In the genomic region with DNA sequence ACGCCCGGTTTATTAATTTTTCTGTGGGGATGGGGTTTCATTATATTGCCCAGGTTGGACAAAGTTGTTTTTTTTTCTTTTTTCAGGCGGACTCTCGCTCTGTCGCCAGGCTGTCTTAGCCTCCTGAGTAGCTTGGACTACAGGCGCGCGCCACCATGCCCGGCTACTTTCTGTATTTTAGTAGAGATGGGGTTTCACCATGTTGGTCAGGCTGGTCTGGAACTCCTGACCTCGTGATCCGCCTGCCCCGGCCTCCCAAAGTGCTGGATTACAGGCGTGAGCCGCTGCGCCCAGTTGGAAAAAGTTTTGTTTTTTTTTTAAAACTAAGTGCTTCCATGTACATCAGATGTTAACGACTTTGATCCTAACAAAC, we compare ENCODE assay signal across 8 cellular contexts. TPM values are rescaled to one million over a fixed set of nuclear protein-coding genes. Genes with fewer than 3 reads are reported as not detected.
DNase-seq lines count a peak whose midpoint lies in the region; TF ChIP-seq lines count a peak whose summit lies in the region.

No MANE protein-coding gene starts in this region.

- peaks cover 27% of the 10 kb centered on the region for H3K36me3 Mint-ChIP-seq in activated CD4-positive, alpha-beta memory T cell treated with anti-CD3 and anti-CD28 coated beads for 36 hours

- H3K27ac Mint-ChIP-seq in activated CD4-positive, alpha-beta memory T cell treated with anti-CD3 and anti-CD28 coated beads for 36 hours = peak overlapping the region; percentile 99

- H3K4me1 Mint-ChIP-seq in activated CD4-positive, alpha-beta memory T cell treated with anti-CD3 and anti-CD28 coated beads for 36 hours (ENCODE audit: low read depth) = peaks cover 24% of the 10 kb centered on the region

- no peaks in the 10 kb centered on the region for H3K9me3 Mint-ChIP-seq in activated CD4-positive, alpha-beta memory T cell treated with anti-CD3 and anti-CD28 coated beads for 36 hours

- DNase-seq in H7 = no peak
- no peak for DNase-seq in activated CD4-positive, alpha-beta memory T cell treated with anti-CD3 and anti-CD28 coated beads for 36 hours
- no peak for DNase-seq in right atrium auricular region (ENCODE audit: low spot score)
- no peak for DNase-seq in COR-L47 (lab: John Stamatoyannopoulos, UW)
- DNase-seq in GM20000 (ENCODE audit: low spot score) = no peak
- DNase-seq in GDM1 (lab: John Stamatoyannopoulos, UW) = no peak
- DNase-seq in amniotic stem cell (lab: John Stamatoyannopoulos, UW) = no peak

- peaks cover 4% of the 10 kb centered on the region for H3K36me3 ChIP-seq in H7 (replicated peaks; ENCODE audit: control insufficient read depth, insufficient read depth, low read length)
- H3K36me3 ChIP-seq in right atrium auricular region = peaks cover 23% of the 10 kb centered on the region
- H3K36me3 ChIP-seq in skeletal muscle tissue (ENCODE audit: control insufficient read depth in 3 of 3, insufficient read depth in 3 of 3, low read length in 3 of 3) = peaks cover 5 to 13% (median 8%) of the 10 kb centered on the region in 3 donors

- H3K27ac ChIP-seq in right atrium auricular region (peak overlapping the region; percentile 92 to 93), skeletal muscle tissue (ENCODE audit: low read depth, low read length) (peak overlapping the region; percentile 99)

- H3K9me3 ChIP-seq in right atrium auricular region (no peaks in the 10 kb centered on the region), skeletal muscle tissue (ENCODE audit: control insufficient read depth in 3 of 3, low read length in 3 of 3) (no peaks in the 10 kb centered on the region)

- TF ChIP-seq CTCF in right atrium auricular region (IDR thresholded peaks at IDR 0.05) = no peak
- TF ChIP-seq CTCF in GM20000 (IDR thresholded peaks at IDR 0.05; ENCODE audit: extremely low read depth, missing control alignments) = no peak

- H3K4me3 ChIP-seq in H7 (ENCODE audit: insufficient read depth, low read depth, low read length) = peak overlapping the region; percentile 92
- peak overlapping the region; percentile 75 to 80 for H3K4me3 ChIP-seq in right atrium auricular region
- H3K4me3 ChIP-seq in skeletal muscle tissue (ENCODE audit: low read length in 3 of 3) = peak overlapping the region; percentile 98 to 99 (median 98)

- H3K9ac ChIP-seq in skeletal muscle tissue (ENCODE audit: low read depth in 1 of 3, low read length in 3 of 3) = peak overlapping the region; percentile 97 to 98 (median 97)

- peak overlapping the region; percentile 99 for H3K4me3 Mint-ChIP-seq in activated CD4-positive, alpha-beta memory T cell treated with anti-CD3 and anti-CD28 coated beads for 36 hours

- H3K27me3 Mint-ChIP-seq in activated CD4-positive, alpha-beta memory T cell treated with anti-CD3 and anti-CD28 coated beads for 36 hours = no peaks in the 10 kb centered on the region

- H3K4me1 ChIP-seq in right atrium auricular region (peaks cover 0 to 30% of the 10 kb centered on the region in 2 donors), skeletal muscle tissue (ENCODE audit: control insufficient read depth in 3 of 3, insufficient read depth in 3 of 3, low read length in 3 of 3) (peaks cover 18 to 35% (median 20%) of the 10 kb centered on the region in 3 donors)

- intact Hi-C loops in activated CD4-positive, alpha-beta memory T cell treated with anti-CD3 and anti-CD28 coated beads for 36 hours (cut with micrococcal nuclease) = loop anchor here (1.0 to 10.0 kb wide), 6 partner anchors 28 to 1752 kb away; a partner anchor contains a TSS

- POLR2A ChIA-PET in activated CD4-positive, alpha-beta memory T cell treated with anti-CD3 and anti-CD28 coated beads for 36 hours (lab: Charles Lee) = interaction anchor here (0.8 to 2.5 kb wide), 7 partner anchors 28 to 356 kb away, joined by 3 to 13 read pairs (median 8); a partner anchor contains a TSS

- no peaks in the 10 kb centered on the region for H3K27me3 ChIP-seq in H7 (ENCODE audit: control insufficient read depth, insufficient read depth, low read length)
- no peaks in the 10 kb centered on the region for H3K27me3 ChIP-seq in right atrium auricular region
- H3K27me3 ChIP-seq in skeletal muscle tissue (ENCODE audit: control insufficient read depth in 3 of 3, insufficient read depth in 3 of 3, low read length in 3 of 3) = no peaks in the 10 kb centered on the region

- CTCF ChIA-PET in activated CD4-positive, alpha-beta memory T cell treated with anti-CD3 and anti-CD28 coated beads for 36 hours (lab: Charles Lee) = interaction anchor here (1.2 kb wide), 1 partner anchor 62 kb away, joined by 4 read pairs; a partner anchor contains a TSS

RNA-seq across cellular contexts. Expression of a gene that starts 0.5 kb away (rescaled TPM):
- total RNA-seq in H7 (2014; rRNA removed; shearing (Covaris generic)) = 18.4 and 20.1 TPM in 2 replicates
- total RNA-seq in activated CD4-positive, alpha-beta memory T cell treated with anti-CD3 and anti-CD28 coated beads for 36 hours = 10 to 100 TPM; 26.2 to 27.7 TPM
- total RNA-seq in right atrium auricular region = 10 to 100 TPM; 10.8 to 20.2 TPM
- total RNA-seq in skeletal muscle tissue = 39.7 TPM

RNA-seq across cellular contexts. Expression of a gene that starts 3.8 kb away (rescaled TPM):
- 20.0 and 28.7 TPM in 2 replicates for total RNA-seq in H7 (2014; rRNA removed; shearing (Covaris generic))
- 1 to 10 TPM; 7.6 to 7.7 TPM for total RNA-seq in activated CD4-positive, alpha-beta memory T cell treated with anti-CD3 and anti-CD28 coated beads for 36 hours
- total RNA-seq in right atrium auricular region = 1 to 10 TPM; 5.4 to 6.3 TPM
- total RNA-seq in skeletal muscle tissue = 8.9 TPM

RNA-seq across cellular contexts. Expression of a gene that starts 27.9 kb away (rescaled TPM):
- total RNA-seq in H7 (2014; rRNA removed; shearing (Covaris generic)) = 9.9 and 14.9 TPM in 2 replicates
- 10 to 100 TPM; 14.2 to 15.6 TPM for total RNA-seq in activated CD4-positive, alpha-beta memory T cell treated with anti-CD3 and anti-CD28 coated beads for 36 hours
- 1 to 10 TPM in 1 of 2 donors, under 1 TPM in 1; 0.48 to 2.6 TPM for total RNA-seq in right atrium auricular region
- total RNA-seq in skeletal muscle tissue = 13.6 TPM

RNA-seq across cellular contexts. Expression of a gene that starts 34.7 kb away (rescaled TPM):
- total RNA-seq in H7 (2014; rRNA removed; shearing (Covaris generic)) = 668 and 694 TPM in 2 replicates
- total RNA-seq in activated CD4-positive, alpha-beta memory T cell treated with anti-CD3 and anti-CD28 coated beads for 36 hours = 100 to 1,000 TPM; 366 to 374 TPM
- total RNA-seq in right atrium auricular region (1,000 to 10,000 TPM; 2,443 to 2,651 TPM), skeletal muscle tissue (667 TPM)

RNA-seq across cellular contexts. Expression of a gene that starts 51.3 kb away (rescaled TPM):
- 7.2 and 8.1 TPM in 2 replicates for total RNA-seq in H7 (2014; rRNA removed; shearing (Covaris generic))
- 1 to 10 TPM; 4.0 to 4.8 TPM for total RNA-seq in activated CD4-positive, alpha-beta memory T cell treated with anti-CD3 and anti-CD28 coated beads for 36 hours
- total RNA-seq in right atrium auricular region = 1 to 10 TPM; 4.6 to 5.0 TPM
- 6.8 TPM for total RNA-seq in skeletal muscle tissue
